ENCODE assay signal across 11 cellular contexts in genomic region chr17:39813631-39814030, GRCh38. TPM values are rescaled to one million over a fixed set of nuclear protein-coding genes. Genes with fewer than 3 reads are reported as not detected.
DNase-seq lines count a peak whose midpoint lies in the region; ATAC-seq and TF ChIP-seq lines count a peak whose summit lies in the region.
"Had no signal": no experiment of that assay in that cellular context is flagged by ENCODE, and none has a peak within 500 bp of the region (broad histone marks: within the 10 kb centered on the region; RNA-seq: fewer than 3 reads in every experiment).

No MANE protein-coding gene starts in this region.

- ATAC-seq in T-helper 17 cell: peak; percentile 97
- ATAC-seq in mucosa of descending colon: peak; percentile 72
- ATAC-seq in HG02798 (IDR thresholded peaks at IDR 0.05; ENCODE audit: poor library complexity, unreplicated experiment): no peak

- H3K4me3 ChIP-seq in mucosa of descending colon: no peak overlapping the region

- TF ChIP-seq CTCF in mucosa of descending colon (IDR thresholded peaks at IDR 0.05): no peak

- H3K9me3 ChIP-seq in T-helper 17 cell (ENCODE audit: control insufficient read depth, low read length, poor library complexity, severe bottlenecking): no peaks in the 10 kb centered on the region
- H3K9me3 ChIP-seq in mucosa of descending colon: no peaks in the 10 kb centered on the region

- H3K4me1 ChIP-seq in mucosa of descending colon (ENCODE audit: low read depth): peaks cover 3% of the 10 kb centered on the region

- H3K4me1 Mint-ChIP-seq in T-helper 17 cell: peaks cover 39% of the 10 kb centered on the region
- H3K4me1 Mint-ChIP-seq in activated T-cell treated with anti-CD3 and anti-CD28 coated beads, Interleukin-2, amount 50 U/mL, for 24 hours (ENCODE audit: low read depth): peaks cover 77% of the 10 kb centered on the region

- no peaks in the 10 kb centered on the region for H3K36me3 ChIP-seq in mucosa of descending colon (ENCODE audit: low read depth)

- no peaks in the 10 kb centered on the region for H3K9me3 Mint-ChIP-seq in activated T-cell treated with anti-CD3 and anti-CD28 coated beads, Interleukin-2, amount 50 U/mL, for 24 hours

- peak overlapping the region; percentile 96 for H3K27ac Mint-ChIP-seq in T-helper 17 cell
- peak overlapping the region; percentile 79 for H3K27ac Mint-ChIP-seq in activated T-cell treated with anti-CD3 and anti-CD28 coated beads, Interleukin-2, amount 50 U/mL, for 24 hours

- DNase-seq in T-helper 17 cell (peak; percentile 44 to 62 (median 51)), mucosa of descending colon (peak in 1 of 3 donors; percentile 14), cerebellar nuclear complex (lab: John Stamatoyannopoulos, UW) (no peak), DMS79 treated with DMSO at 0.1 percent for 48 hours (lab: John Stamatoyannopoulos, UW) (no peak), SIG-M5 treated with dmso at 0.1 percent for 504 hours (lab: John Stamatoyannopoulos, UW; ENCODE audit: unreplicated experiment) (no peak)
- DNase-seq in activated T-cell treated with anti-CD3 and anti-CD28 coated beads, Interleukin-2, amount 50 U/mL, for 24 hours: peak; percentile 60
- peak; percentile 29 for DNase-seq in stimulated activated naive CD4-positive, alpha-beta T cell treated with Interleukin-2 at 50 U/mL for 16 hours (lab: John Stamatoyannopoulos, UW)
- DNase-seq: HCEC 1CT, NCI-H2029 had no signal

- peak overlapping the region; percentile 86 for H3K4me3 Mint-ChIP-seq in T-helper 17 cell
- H3K4me3 Mint-ChIP-seq in activated T-cell treated with anti-CD3 and anti-CD28 coated beads, Interleukin-2, amount 50 U/mL, for 24 hours: peak overlapping the region; percentile 55

- no peaks in the 10 kb centered on the region for H3K36me3 Mint-ChIP-seq in T-helper 17 cell (ENCODE audit: low read depth)
- peaks cover 95% of the 10 kb centered on the region for H3K36me3 Mint-ChIP-seq in activated T-cell treated with anti-CD3 and anti-CD28 coated beads, Interleukin-2, amount 50 U/mL, for 24 hours (ENCODE audit: low read depth)

- no peaks in the 10 kb centered on the region for H3K27me3 Mint-ChIP-seq in T-helper 17 cell
- H3K27me3 Mint-ChIP-seq in activated T-cell treated with anti-CD3 and anti-CD28 coated beads, Interleukin-2, amount 50 U/mL, for 24 hours: no peaks in the 10 kb centered on the region

- intact Hi-C loops in mucosa of descending colon (cut with DNase I, micrococcal nuclease): no loop called here

RNA-seq across cellular contexts. Expression of gene IKZF3, which starts 50.5 kb away (rescaled TPM):
- total RNA-seq in T-helper 17 cell: 100 to 1,000 TPM; 106 to 113 TPM
- 1 to 10 TPM; 3.5 to 5.3 (median 4.6) TPM for total RNA-seq in mucosa of descending colon
- total RNA-seq: endothelial cell of umbilical vein had no signal

RNA-seq across cellular contexts. Expression of gene ZPBP2, which starts 54.4 kb away (rescaled TPM):
- total RNA-seq in T-helper 17 cell (under 1 TPM in 1 of 2 donors, not detected in 1; 0.37 TPM), mucosa of descending colon (not detected)
- total RNA-seq: endothelial cell of umbilical vein had no signal

Comparison
In these comparisons a context has a peak if more than half of its experiments do, and no peak if none do; other contexts are left out.
1. DNase-seq: peak in T-helper 17 cell (3 of 3), activated T-cell treated with anti-CD3 and anti-CD28 coated beads, Interleukin-2, amount 50 U/mL, for 24 hours (single experiment) and stimulated activated naive CD4-positive, alpha-beta T cell treated with Interleukin-2 at 50 U/mL for 16 hours (single experiment); none in cerebellar nuclear complex (0 of 2), DMS79 treated with DMSO at 0.1 percent for 48 hours (single experiment) and SIG-M5 treated with dmso at 0.1 percent for 504 hours (single experiment).
2. RNA of gene IKZF3, which starts 50.5 kb away (total RNA-seq): 106 to 113 TPM in T-helper 17 cell; 3.5 to 5.3 TPM in mucosa of descending colon; every median in the first group is over 10 times any median in the second.